In the genomic region with DNA sequence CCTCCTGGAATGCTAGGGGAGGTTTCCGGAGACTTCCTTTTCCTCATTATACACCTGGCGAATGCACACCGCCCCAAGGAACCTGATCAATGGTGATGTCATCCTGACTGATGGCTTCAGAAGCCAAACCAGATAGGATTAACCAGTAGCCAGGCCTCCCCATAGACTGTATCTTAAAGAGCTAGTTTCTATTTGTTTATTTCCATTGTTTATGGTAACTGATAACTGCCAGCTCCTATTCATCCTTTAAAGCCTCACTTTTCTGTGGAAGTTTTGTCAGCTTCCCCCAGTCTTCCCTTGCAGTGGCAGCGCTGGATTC, we compare ENCODE assay signal across 14 cellular contexts. TPM values are rescaled to one million over a fixed set of nuclear protein-coding genes. Genes with fewer than 3 reads are reported as not detected.
DNase-seq lines count a peak whose midpoint lies in the region; ATAC-seq and TF ChIP-seq lines count a peak whose summit lies in the region.
"Had no signal": no experiment of that assay in that cellular context is flagged by ENCODE, and none has a peak within 500 bp of the region (broad histone marks: within the 10 kb centered on the region; RNA-seq: fewer than 3 reads in every experiment).

Gene MKRN2OS, minus strand, starts transcription at position 27 of the 319 bp plus-strand sequence. CDS start 35 bp downstream, outside the sequence.

- no peaks in the 10 kb centered on the region for H3K27me3 ChIP-seq in WERI-Rb-1 (ENCODE audit: insufficient read depth, low read depth, severe bottlenecking)

- H3K4me3 ChIP-seq in WERI-Rb-1 (ENCODE audit: low read depth, low read length): peak within 1 kb of the TSS; percentile 25
- H3K4me3 ChIP-seq: thoracic aorta had no signal

- no peak for TF ChIP-seq POLR2A in GM18505 (IDR thresholded peaks at IDR 0.05; ENCODE audit: borderline replicate concordance, extremely low read depth, insufficient read depth, insufficient read length)

- H3K27ac ChIP-seq in WERI-Rb-1: no peak within 1 kb of the TSS
- H3K27ac ChIP-seq: HL-60, thoracic aorta had no signal

- ATAC-seq in GM19397 (IDR thresholded peaks at IDR 0.05; ENCODE audit: unreplicated experiment) (no peak), GM18505 (IDR thresholded peaks at IDR 0.05; ENCODE audit: unreplicated experiment) (no peak), GM21381 (IDR thresholded peaks at IDR 0.05; ENCODE audit: unreplicated experiment) (no peak)
- ATAC-seq: T-helper 17 cell had no signal

- H3K36me3 ChIP-seq in WERI-Rb-1: no peaks in the 10 kb centered on the region
- H3K36me3 ChIP-seq: thoracic aorta had no signal

- no peak for TF ChIP-seq CTCF in WERI-Rb-1 (IDR thresholded peaks at IDR 0.05; ENCODE audit: low read depth, low read length)

- DNase-seq in DMS153 (lab: John Stamatoyannopoulos, UW) (peak; percentile 34), DMS153 treated with DMSO at 0.1 percent for 48 hours (lab: John Stamatoyannopoulos, UW; ENCODE audit: unreplicated experiment) (no peak), WERI-Rb-1 (peak; percentile 31), iris pigment epithelial cell (ENCODE audit: low read depth) (peak; percentile 6), renal cortical epithelial cell (ENCODE audit: low read depth) (peak; percentile 84)
- DNase-seq: 8988T, HCEC 1CT, NCI-H2081 treated with DMSO at 0.1 percent for 48 hours, T-helper 17 cell had no signal

- no peaks in the 10 kb centered on the region for H3K9me3 ChIP-seq in WERI-Rb-1 (ENCODE audit: severe bottlenecking)
- H3K9me3 ChIP-seq: thoracic aorta had no signal

RNA-seq across cellular contexts. Expression of gene MKRN2OS, which starts in this region (rescaled TPM):
- 1.8 and 2.8 TPM in 2 replicates for total RNA-seq in renal cortical epithelial cell
- total RNA-seq: T-helper 17 cell, thoracic aorta had no signal
